Comparison of ENCODE assay signal across 8 cellular contexts in genomic region chr7:140242057-140243031, GRCh38.
DNase-seq lines count a peak whose midpoint lies in the region; ATAC-seq and TF ChIP-seq lines count a peak whose summit lies in the region.

No MANE protein-coding gene starts in this region.

- H3K9me3 ChIP-seq in KOPT-K1 (ENCODE audit: insufficient read depth, low read length, poor library complexity, severe bottlenecking) (no peaks in the 10 kb centered on the region), endodermal cell (ENCODE audit: control insufficient read depth, low read length) (no peaks in the 10 kb centered on the region), esophagus muscularis mucosa (no peaks in the 10 kb centered on the region)

- H3K36me3 ChIP-seq in KOPT-K1 (ENCODE audit: insufficient read depth, low read length), result no peaks in the 10 kb centered on the region
- no peaks in the 10 kb centered on the region for H3K36me3 ChIP-seq in endodermal cell (ENCODE audit: control insufficient read depth, insufficient read depth, low read length)
- H3K36me3 ChIP-seq in esophagus muscularis mucosa, result no peaks in the 10 kb centered on the region

- TF ChIP-seq CTCF in endodermal cell (conservative IDR thresholded peaks at IDR 0.05) (no peak), esophagus muscularis mucosa (IDR thresholded peaks at IDR 0.05) (no peak)

- no peak for TF ChIP-seq EP300 in esophagus muscularis mucosa (IDR thresholded peaks at IDR 0.05)

- 44 to 61% methylated on average over 1 to 4 of the region's 4 CpGs for WGBS in endodermal cell (ENCODE audit: insufficient coverage in 1 of 2, insufficient read length in 1 of 2), 2 experiments
- 70% methylated on average over 4 of the region's 4 CpGs for WGBS in esophagus muscularis mucosa

- peak overlapping the region; percentile 22 for H3K4me3 ChIP-seq in endodermal cell (ENCODE audit: low read length)
- no peak overlapping the region for H3K4me3 ChIP-seq in esophagus muscularis mucosa

- peak overlapping the region; percentile 23 for H3K27ac ChIP-seq in KOPT-K1 (ENCODE audit: low read depth, low read length, poor library complexity, severe bottlenecking)
- H3K27ac ChIP-seq in endodermal cell (ENCODE audit: low read depth, low read length), result no peak overlapping the region
- no peak overlapping the region for H3K27ac ChIP-seq in esophagus muscularis mucosa (replicated peaks in 1 of 4)

- H3K9me3 Mint-ChIP-seq in activated CD4-positive, alpha-beta T cell treated with anti-CD3 and anti-CD28 coated beads for 36 hours (ENCODE audit: low read depth), result no peaks in the 10 kb centered on the region
- H3K9me3 Mint-ChIP-seq in endodermal cell, result no peaks in the 10 kb centered on the region
- H3K9me3 Mint-ChIP-seq in stimulated activated naive B cell treated with anti-CD40 and anti-IgM and Interleukin-4, amounts not matched to agents 10 μg/mL and 1 μg/mL and 100 μg/mL, for 72 hours, result no peaks in the 10 kb centered on the region

- TF ChIP-seq POLR2A in esophagus muscularis mucosa (IDR thresholded peaks at IDR 0.05; ENCODE audit: low read depth), result no peak

- H3K9ac ChIP-seq in endodermal cell (ENCODE audit: extremely low read depth, low read length, poor library complexity, severe bottlenecking), result no peak overlapping the region

- H3K27ac Mint-ChIP-seq in activated CD4-positive, alpha-beta T cell treated with anti-CD3 and anti-CD28 coated beads for 36 hours, result peak overlapping the region; percentile 49
- H3K27ac Mint-ChIP-seq in endodermal cell, result peak overlapping the region; percentile 81
- H3K27ac Mint-ChIP-seq in stimulated activated naive B cell treated with anti-CD40 and anti-IgM and Interleukin-4, amounts not matched to agents 10 μg/mL and 1 μg/mL and 100 μg/mL, for 72 hours, result no peak overlapping the region

- H3K36me3 Mint-ChIP-seq in activated CD4-positive, alpha-beta T cell treated with anti-CD3 and anti-CD28 coated beads for 36 hours (ENCODE audit: low read depth), result no peaks in the 10 kb centered on the region
- no peaks in the 10 kb centered on the region for H3K36me3 Mint-ChIP-seq in endodermal cell (ENCODE audit: low read depth)
- H3K36me3 Mint-ChIP-seq in stimulated activated naive B cell treated with anti-CD40 and anti-IgM and Interleukin-4, amounts not matched to agents 10 μg/mL and 1 μg/mL and 100 μg/mL, for 72 hours, result no peaks in the 10 kb centered on the region

- H3K4me1 Mint-ChIP-seq in activated CD4-positive, alpha-beta T cell treated with anti-CD3 and anti-CD28 coated beads for 36 hours, result peaks cover 10% of the 10 kb centered on the region
- H3K4me1 Mint-ChIP-seq in endodermal cell, result peaks cover 26% of the 10 kb centered on the region
- H3K4me1 Mint-ChIP-seq in stimulated activated naive B cell treated with anti-CD40 and anti-IgM and Interleukin-4, amounts not matched to agents 10 μg/mL and 1 μg/mL and 100 μg/mL, for 72 hours, result peaks cover 13 to 29% of the 10 kb centered on the region in 2 donors

- no peaks in the 10 kb centered on the region for H3K27me3 Mint-ChIP-seq in activated CD4-positive, alpha-beta T cell treated with anti-CD3 and anti-CD28 coated beads for 36 hours
- no peaks in the 10 kb centered on the region for H3K27me3 Mint-ChIP-seq in endodermal cell (ENCODE audit: insufficient read depth)
- H3K27me3 Mint-ChIP-seq in stimulated activated naive B cell treated with anti-CD40 and anti-IgM and Interleukin-4, amounts not matched to agents 10 μg/mL and 1 μg/mL and 100 μg/mL, for 72 hours, result peaks cover 4 to 6% of the 10 kb centered on the region in 2 donors

- POLR2A ChIA-PET in activated CD4-positive, alpha-beta T cell treated with anti-CD3 and anti-CD28 coated beads for 36 hours (lab: Charles Lee), result no interaction called here

- CTCF ChIA-PET in activated CD4-positive, alpha-beta T cell treated with anti-CD3 and anti-CD28 coated beads for 36 hours (lab: Charles Lee), result interaction anchor here (0.6 to 1.8 kb wide), 8 partner anchors 11 to 810 kb away, joined by 3 to 6 read pairs (median 4); no protein-coding TSS in a partner anchor

- H3K4me3 Mint-ChIP-seq in activated CD4-positive, alpha-beta T cell treated with anti-CD3 and anti-CD28 coated beads for 36 hours, result no peak overlapping the region
- peak overlapping the region; percentile 7 for H3K4me3 Mint-ChIP-seq in endodermal cell
- no peak overlapping the region for H3K4me3 Mint-ChIP-seq in stimulated activated naive B cell treated with anti-CD40 and anti-IgM and Interleukin-4, amounts not matched to agents 10 μg/mL and 1 μg/mL and 100 μg/mL, for 72 hours

- intact Hi-C loops in activated CD4-positive, alpha-beta T cell treated with anti-CD3 and anti-CD28 coated beads for 36 hours (cut with DNase I, micrococcal nuclease), result no loop called here
- intact Hi-C loops in esophagus muscularis mucosa (cut with DNase I), result no loop called here

- H3K4me1 ChIP-seq in endodermal cell (ENCODE audit: control insufficient read depth, insufficient read depth, low read length) (no peaks in the 10 kb centered on the region), esophagus muscularis mucosa (peaks cover 0 to 5% (median 0%) of the 10 kb centered on the region in 4 donors)

- H3K27me3 ChIP-seq in endodermal cell (ENCODE audit: control insufficient read depth, insufficient read depth, low read length, poor library complexity, severe bottlenecking), result no peaks in the 10 kb centered on the region
- H3K27me3 ChIP-seq in esophagus muscularis mucosa, result no peaks in the 10 kb centered on the region

- ATAC-seq in activated CD4-positive, alpha-beta T cell treated with anti-CD3 and anti-CD28 coated beads for 36 hours, result peak; percentile 84
- ATAC-seq in stimulated activated naive B cell treated with anti-CD40 and anti-IgM and Interleukin-4, amounts not matched to agents 10 μg/mL and 1 μg/mL and 100 μg/mL, for 72 hours (replicated peaks), result peak; percentile 90 to 95

- DNase-seq in activated CD4-positive, alpha-beta T cell treated with anti-CD3 and anti-CD28 coated beads for 36 hours, result no peak
- DNase-seq in activated CD4-positive, alpha-beta T cell treated with anti-CD3 and anti-CD28 coated beads for 1 hour, result no peak
- peak; percentile 82 for DNase-seq in endodermal cell
- DNase-seq in stimulated activated naive B cell treated with anti-CD40 and anti-IgM and Interleukin-4, amounts not matched to agents 10 μg/mL and 1 μg/mL and 100 μg/mL, for 72 hours, result no peak
- no peak for DNase-seq in retina
- DNase-seq in NCI-H345 treated with DMSO at 0.1 percent for 48 hours (lab: John Stamatoyannopoulos, UW; ENCODE audit: unreplicated experiment), result no peak
- DNase-seq in esophagus muscularis mucosa (ENCODE audit: extremely low spot score), result no peak
